Comparison of ENCODE assay signal across 29 cellular contexts in genomic region chr7:37729160-37729559, GRCh38. TPM values are rescaled to one million over a fixed set of nuclear protein-coding genes. Genes with fewer than 3 reads are reported as not detected.
DNase-seq lines count a peak whose midpoint lies in the region; ATAC-seq and TF ChIP-seq lines count a peak whose summit lies in the region.
"Had no signal": no experiment of that assay in that cellular context is flagged by ENCODE, and none has a peak within 500 bp of the region (broad histone marks: within the 10 kb centered on the region; RNA-seq: fewer than 3 reads in every experiment).

No MANE protein-coding gene starts in this region.

- peaks cover 24% of the 10 kb centered on the region for H3K4me1 ChIP-seq in lower lobe of right lung
- H3K4me1 ChIP-seq in tibial artery = peaks cover 0 to 58% (median 33%) of the 10 kb centered on the region in 4 donors

- H3K27ac ChIP-seq in HL-60 (replicated peaks) = peak overlapping the region; percentile 36
- peak overlapping the region; percentile 34 for H3K27ac ChIP-seq in lower lobe of right lung
- peak overlapping the region; percentile 39 to 74 for H3K27ac ChIP-seq in tibial artery
- H3K27ac ChIP-seq in WERI-Rb-1 = no peak overlapping the region
- H3K27ac ChIP-seq: hepatocyte, testis had no signal

- peak overlapping the region; percentile 1 for H3K27ac Mint-ChIP-seq in chondrocyte (ENCODE audit: unreplicated experiment)
- H3K27ac Mint-ChIP-seq: activated B cell treated with CpG ODN at 0.5 μM for 24 hours; activated naive CD8-positive, alpha-beta T cell treated with anti-CD3 and anti-CD28 coated beads, Interleukin-2, amount 10 ng/mL, durations not matched to agents 7 days and 5 days; activated T-helper 17 cell treated with anti-CD3 and anti-CD28 coated beads, Interleukin-2, amount 50 U/mL, for 72 hours; brain; stimulated activated naive B cell treated with anti-CD40 and anti-IgM and Interleukin-4, amounts not matched to agents 10 μg/mL and 1 μg/mL and 100 μg/mL, for 72 hours; T-helper 2 cell treated with Interferon-gamma antibody and Interleukin-4, amounts not matched to agents 5 μg/mL and 100 μg/mL, for 36 hours had no signal

- H3K9me3 ChIP-seq in lower lobe of right lung (no peaks in the 10 kb centered on the region), tibial artery (no peaks in the 10 kb centered on the region), WERI-Rb-1 (ENCODE audit: severe bottlenecking) (no peaks in the 10 kb centered on the region)
- H3K9me3 ChIP-seq: mucosa of descending colon, testis had no signal

- no peaks in the 10 kb centered on the region for H3K9me3 Mint-ChIP-seq in chondrocyte (ENCODE audit: low read depth)
- H3K9me3 Mint-ChIP-seq: activated B cell treated with CpG ODN at 0.5 μM for 24 hours; activated naive CD8-positive, alpha-beta T cell treated with anti-CD3 and anti-CD28 coated beads, Interleukin-2, amount 10 ng/mL, durations not matched to agents 7 days and 5 days; activated T-helper 17 cell treated with anti-CD3 and anti-CD28 coated beads, Interleukin-2, amount 50 U/mL, for 72 hours; brain; neural crest cell; stimulated activated naive B cell treated with anti-CD40 and anti-IgM and Interleukin-4, amounts not matched to agents 10 μg/mL and 1 μg/mL and 100 μg/mL, for 72 hours; T-helper 2 cell treated with Interferon-gamma antibody and Interleukin-4, amounts not matched to agents 5 μg/mL and 100 μg/mL, for 36 hours had no signal

- no peaks in the 10 kb centered on the region for H3K27me3 ChIP-seq in HL-60 (ENCODE audit: insufficient read depth, poor library complexity, severe bottlenecking)
- no peaks in the 10 kb centered on the region for H3K27me3 ChIP-seq in lower lobe of right lung (ENCODE audit: low read depth)
- H3K27me3 ChIP-seq in tibial artery = no peaks in the 10 kb centered on the region
- H3K27me3 ChIP-seq in WERI-Rb-1 (ENCODE audit: insufficient read depth, low read depth, severe bottlenecking) = no peaks in the 10 kb centered on the region
- H3K27me3 ChIP-seq: hepatocyte, testis had no signal

- H3K36me3 ChIP-seq in lower lobe of right lung = no peaks in the 10 kb centered on the region
- H3K36me3 ChIP-seq in tibial artery = no peaks in the 10 kb centered on the region
- H3K36me3 ChIP-seq in WERI-Rb-1 = no peaks in the 10 kb centered on the region

- TF ChIP-seq CTCF in HL-60 (IDR thresholded peaks at IDR 0.05; ENCODE audit: insufficient read depth, low read length) = no peak
- no peak for TF ChIP-seq CTCF in chondrocyte (IDR thresholded peaks at IDR 0.05)
- no peak for TF ChIP-seq CTCF in lower lobe of right lung (IDR thresholded peaks at IDR 0.05)
- no peak for TF ChIP-seq CTCF in tibial artery (IDR thresholded peaks at IDR 0.05)
- no peak for TF ChIP-seq CTCF in WERI-Rb-1 (IDR thresholded peaks at IDR 0.05; ENCODE audit: low read depth, low read length)

- H3K4me1 Mint-ChIP-seq in chondrocyte (ENCODE audit: low read depth) = peaks cover 4% of the 10 kb centered on the region
- H3K4me1 Mint-ChIP-seq: activated T-helper 17 cell treated with anti-CD3 and anti-CD28 coated beads, Interleukin-2, amount 50 U/mL, for 72 hours; brain; neural crest cell had no signal

- H3K27me3 Mint-ChIP-seq in chondrocyte (ENCODE audit: low read depth) = peaks cover 2% of the 10 kb centered on the region
- H3K27me3 Mint-ChIP-seq: brain had no signal

- H3K4me3 ChIP-seq in HL-60 (replicated peaks; ENCODE audit: insufficient read depth, low read length) (no peak overlapping the region), lower lobe of right lung (no peak overlapping the region), tibial artery (no peak overlapping the region), WERI-Rb-1 (ENCODE audit: low read depth, low read length) (no peak overlapping the region)
- H3K4me3 ChIP-seq: hepatocyte, K562, mucosa of descending colon, testis had no signal

- DNase-seq in HL-60 (ENCODE audit: low read depth in 1 of 2, low spot score in 1 of 2) (no peak), chondrocyte (ENCODE audit: low spot score) (no peak), lower lobe of right lung (no peak), tibial artery (no peak), WERI-Rb-1 (no peak), COLO668 (lab: John Stamatoyannopoulos, UW; ENCODE audit: unreplicated experiment) (no peak), NCI-H226 (no peak)
- DNase-seq: activated B cell treated with CpG ODN at 0.5 μM for 24 hours; activated CD4-positive, alpha-beta T cell treated with anti-CD3 and anti-CD28 coated beads, Interleukin-2, amount 50 U/mL, for 4 hours; activated CD8-positive, alpha-beta memory T cell treated with anti-CD3 and anti-CD28 coated beads, Interleukin-2, amount 50 U/mL, for 4 hours; activated naive CD8-positive, alpha-beta T cell treated with anti-CD3 and anti-CD28 coated beads, Interleukin-2, amount 10 ng/mL, durations not matched to agents 7 days and 5 days; CD8-positive, alpha-beta memory T cell; DMS79 treated with DMSO at 0.1 percent for 48 hours; mucosa of descending colon; NCI-H1694; NCI-H2171; NCI-H524 treated with DMSO at 0.1 percent for 48 hours; stimulated activated CD4-positive, alpha-beta T cell treated with anti-CD3 and anti-CD28 coated beads, Interleukin-2, amount 100 ng/mL, for 24 hours; testis had no signal

- no peak for ATAC-seq in lower lobe of right lung
- ATAC-seq in GM19467 (IDR thresholded peaks at IDR 0.05; ENCODE audit: unreplicated experiment) = no peak
- ATAC-seq: activated T-helper 17 cell treated with anti-CD3 and anti-CD28 coated beads, Interleukin-2, amount 50 U/mL, for 72 hours; K562; mucosa of descending colon; SK-N-SH treated with all-trans-retinoic acid at 6 μM for 48 hours had no signal

- intact Hi-C loops in lower lobe of right lung (cut with DNase I) (no loop called here), tibial artery (cut with DNase I; ENCODE audit: low total_unique reads) (no loop called here)

- H3K36me3 Mint-ChIP-seq in chondrocyte (ENCODE audit: low read depth) = no peaks in the 10 kb centered on the region
- H3K36me3 Mint-ChIP-seq: activated naive CD8-positive, alpha-beta T cell treated with anti-CD3 and anti-CD28 coated beads, Interleukin-2, amount 10 ng/mL, durations not matched to agents 7 days and 5 days; brain; CD8-positive, alpha-beta memory T cell had no signal

- H3K4me3 Mint-ChIP-seq in chondrocyte (ENCODE audit: unreplicated experiment) = no peak overlapping the region
- H3K4me3 Mint-ChIP-seq: activated B cell treated with CpG ODN at 0.5 μM for 24 hours; activated naive CD8-positive, alpha-beta T cell treated with anti-CD3 and anti-CD28 coated beads, Interleukin-2, amount 10 ng/mL, durations not matched to agents 7 days and 5 days; activated T-helper 17 cell treated with anti-CD3 and anti-CD28 coated beads, Interleukin-2, amount 50 U/mL, for 72 hours; brain; neural crest cell; T-helper 2 cell treated with Interferon-gamma antibody and Interleukin-4, amounts not matched to agents 5 μg/mL and 100 μg/mL, for 36 hours had no signal

RNA-seq across cellular contexts. Expression of gene GPR141, which starts 45.6 kb away (rescaled TPM):
- total RNA-seq in chondrocyte (not detected in 3 replicates), lower lobe of right lung (3.5 TPM)
- total RNA-seq: activated B cell treated with CpG ODN at 0.5 μM for 24 hours; activated naive CD8-positive, alpha-beta T cell treated with anti-CD3 and anti-CD28 coated beads, Interleukin-2, amount 10 ng/mL, durations not matched to agents 7 days and 5 days; activated T-helper 17 cell treated with anti-CD3 and anti-CD28 coated beads, Interleukin-2, amount 50 U/mL, for 72 hours; CD8-positive, alpha-beta memory T cell; hepatocyte; K562; RPMI7951 had no signal
